In genomic region chr12:51246254-51246853, GRCh38 we compare ENCODE assay signal across 8 cellular contexts. TPM values are rescaled to one million over a fixed set of nuclear protein-coding genes. Genes with fewer than 3 reads are reported as not detected.
DNase-seq lines count a peak whose midpoint lies in the region; ATAC-seq and TF ChIP-seq lines count a peak whose summit lies in the region.

No MANE protein-coding gene starts in this region.

- CTCF ChIA-PET in Caco-2 (lab: Charles Lee): interaction anchor here (0.6 kb wide), 1 partner anchor 99 kb away, joined by 3 read pairs; no protein-coding TSS in a partner anchor

- peak; percentile 40 for DNase-seq in NCI-H82 (lab: John Stamatoyannopoulos, UW)
- DNase-seq in NCI-H82 treated with DMSO at 0.1 percent for 48 hours (lab: John Stamatoyannopoulos, UW; ENCODE audit: unreplicated experiment): no peak
- no peak for DNase-seq in Peyer's patch
- no peak for DNase-seq in chondrocyte (ENCODE audit: low spot score)
- DNase-seq in mucosa of gallbladder (ENCODE audit: low spot score): peak; percentile 24
- no peak for DNase-seq in Caco-2

- POLR2A ChIA-PET in Caco-2 (lab: Charles Lee): no interaction called here

- ATAC-seq in HG03135 (IDR thresholded peaks at IDR 0.05; ENCODE audit: unreplicated experiment): no peak
- no peak for ATAC-seq in GM18511 (IDR thresholded peaks at IDR 0.05; ENCODE audit: unreplicated experiment)

- H3K4me1 Mint-ChIP-seq in chondrocyte (ENCODE audit: low read depth) (peaks cover 9% of the 10 kb centered on the region), Caco-2 (ENCODE audit: low read depth, unreplicated experiment) (no peaks in the 10 kb centered on the region)

- H3K4me3 ChIP-seq in Peyer's patch: no peak overlapping the region
- no peak overlapping the region for H3K4me3 ChIP-seq in Caco-2 (ENCODE audit: low read depth, low read length)

- H3K27me3 ChIP-seq in Peyer's patch (no peaks in the 10 kb centered on the region), Caco-2 (replicated peaks; ENCODE audit: control insufficient read depth, insufficient read depth, low read length) (no peaks in the 10 kb centered on the region)

- H3K27ac ChIP-seq in Peyer's patch: peak overlapping the region in 3 of 4 donors; percentile 8 to 54 (median 29)

- no peak for TF ChIP-seq POLR2A in Peyer's patch (IDR thresholded peaks at IDR 0.05)

- intact Hi-C loops in Caco-2 (cut with micrococcal nuclease; ENCODE audit: unreplicated experiment): no loop called here

- H3K27me3 Mint-ChIP-seq in chondrocyte (ENCODE audit: low read depth) (no peaks in the 10 kb centered on the region), Caco-2 (ENCODE audit: insufficient read depth, unreplicated experiment) (no peaks in the 10 kb centered on the region)

- no peak for TF ChIP-seq CTCF in Peyer's patch (IDR thresholded peaks at IDR 0.05)
- peak; percentile 26 for TF ChIP-seq CTCF in chondrocyte (IDR thresholded peaks at IDR 0.05)
- peak in 1 of 2 experiments; percentile 26 for TF ChIP-seq CTCF in Caco-2 (IDR thresholded peaks at IDR 0.05; ENCODE audit: insufficient read depth in 1 of 2, low read depth in 1 of 2, low read length in 1 of 2, severe bottlenecking in 1 of 2, unreplicated experiment in 1 of 2)

- H3K27ac Mint-ChIP-seq in chondrocyte (ENCODE audit: unreplicated experiment) (no peak overlapping the region), Caco-2 (ENCODE audit: unreplicated experiment) (no peak overlapping the region)

- peaks cover 0 to 22% (median 0%) of the 10 kb centered on the region in 4 donors for H3K4me1 ChIP-seq in Peyer's patch
- H3K4me1 ChIP-seq in Caco-2: no peaks in the 10 kb centered on the region

- no TSS peak for BruUV-seq in Caco-2 (replicated peaks; lab: Mats Ljungman, UMichigan)

- no peaks in the 10 kb centered on the region for H3K9me3 ChIP-seq in Peyer's patch
- no peaks in the 10 kb centered on the region for H3K9me3 ChIP-seq in Caco-2

- H3K36me3 ChIP-seq in Peyer's patch (peaks cover 0 to 31% (median 0%) of the 10 kb centered on the region in 3 donors), Caco-2 (ENCODE audit: control insufficient read depth, insufficient read depth, low read length) (peaks cover 4% of the 10 kb centered on the region)

- H3K9me3 Mint-ChIP-seq in chondrocyte (ENCODE audit: low read depth) (no peaks in the 10 kb centered on the region), Caco-2 (ENCODE audit: unreplicated experiment) (no peaks in the 10 kb centered on the region)

- H3K36me3 Mint-ChIP-seq in chondrocyte (ENCODE audit: low read depth): peaks cover 15% of the 10 kb centered on the region
- H3K36me3 Mint-ChIP-seq in Caco-2 (ENCODE audit: insufficient read depth, unreplicated experiment): peaks cover 89% of the 10 kb centered on the region

- H3K4me3 Mint-ChIP-seq in chondrocyte (ENCODE audit: unreplicated experiment) (no peak overlapping the region), Caco-2 (ENCODE audit: unreplicated experiment) (no peak overlapping the region)

RNA-seq across cellular contexts. Expression of gene DAZAP2, which starts 7.7 kb away (rescaled TPM):
- total RNA-seq in Peyer's patch (100 to 1,000 TPM; 220 to 372 (median 284) TPM), chondrocyte (76.9 to 95.6 TPM (median 77.9 TPM) in 3 replicates), mucosa of gallbladder (263 TPM), Caco-2 (2022) (84.9 and 100 TPM in 2 replicates)

RNA-seq across cellular contexts. Expression of gene SMAGP, which starts 23.9 kb away (rescaled TPM):
- 10 to 100 TPM; 23.1 to 42.9 (median 39.1) TPM for total RNA-seq in Peyer's patch
- total RNA-seq in chondrocyte: 2.0 to 8.5 TPM (median 8.0 TPM) in 3 replicates
- 40.4 TPM for total RNA-seq in mucosa of gallbladder
- total RNA-seq in Caco-2 (2022): 95.1 and 108 TPM in 2 replicates

RNA-seq across cellular contexts. Expression of gene POU6F1, which starts 28.5 kb away (rescaled TPM):
- 10 to 100 TPM in 1 of 4 donors, 1 to 10 TPM in 3; 1.4 to 19.8 (median 6.6) TPM for total RNA-seq in Peyer's patch
- 9.9 to 11.2 TPM (median 10.2 TPM) in 3 replicates for total RNA-seq in chondrocyte
- 12.4 TPM for total RNA-seq in mucosa of gallbladder
- 4.1 and 5.3 TPM in 2 replicates for total RNA-seq in Caco-2 (2022)

Comparison
In these comparisons a context has a peak if more than half of its experiments do, and no peak if none do; other contexts are left out.
1. DNase-seq: peak in NCI-H82 (single experiment) and mucosa of gallbladder (single experiment); none in NCI-H82 treated with DMSO at 0.1 percent for 48 hours (single experiment), Peyer's patch (0 of 3), chondrocyte (single experiment) and Caco-2 (0 of 2).